In the genomic region with DNA sequence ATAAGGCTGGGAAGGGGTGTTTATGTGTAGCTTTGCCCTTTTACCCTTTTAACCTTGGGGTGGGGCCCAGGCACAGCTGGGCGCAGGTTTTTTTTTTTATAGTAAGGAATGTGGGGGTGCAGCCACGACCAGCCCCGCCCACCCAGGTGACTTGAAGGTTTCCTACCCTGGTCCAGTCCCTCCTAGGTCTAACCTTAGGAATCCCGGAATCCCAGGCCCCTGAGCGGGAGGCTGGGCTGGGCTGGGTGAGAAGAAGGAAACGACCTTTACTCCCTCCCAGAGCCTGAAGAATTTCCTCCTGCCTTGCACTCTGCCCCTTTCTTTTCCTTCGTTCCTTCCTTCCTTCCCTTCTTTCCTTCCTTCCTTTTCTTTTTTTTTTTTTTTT, we compare ENCODE assay signal across 21 cellular contexts. TPM values are rescaled to one million over a fixed set of nuclear protein-coding genes. Genes with fewer than 3 reads are reported as not detected.
A peak's percentile ranks its signal among the peaks of the same experiment; 100 is the strongest.
DNase-seq lines count a peak whose midpoint lies in the region; ATAC-seq and TF ChIP-seq lines count a peak whose summit lies in the region.
"Had no signal": no experiment of that assay in that cellular context is flagged by ENCODE, and none has a peak within 500 bp of the region (broad histone marks: within the 10 kb centered on the region; RNA-seq: fewer than 3 reads in every experiment).

No MANE protein-coding gene starts in this region.

- peaks cover 3% of the 10 kb centered on the region for H3K4me1 Mint-ChIP-seq in type B pancreatic cell (ENCODE audit: unreplicated experiment)

- H3K4me1 ChIP-seq in esophagus squamous epithelium = peaks cover 21 to 85% (median 23%) of the 10 kb centered on the region in 3 donors
- H3K4me1 ChIP-seq: ascending aorta had no signal

- intact Hi-C loops in Right ventricle myocardium superior (cut with DNase I) (no loop called here), left cardiac atrium (cut with DNase I) (no loop called here), esophagus squamous epithelium (cut with DNase I) (no loop called here)

- TF ChIP-seq CTCF in esophagus squamous epithelium (IDR thresholded peaks at IDR 0.05) = no peak
- no peak for TF ChIP-seq CTCF in type B pancreatic cell (conservative IDR thresholded peaks at IDR 0.05)

- no peaks in the 10 kb centered on the region for H3K36me3 Mint-ChIP-seq in type B pancreatic cell
- H3K36me3 Mint-ChIP-seq: naive B cell; stimulated activated effector memory CD8-positive, alpha-beta T cell treated with anti-CD3 and anti-CD28 coated beads, Interleukin-12 subunit alpha, Interleukin-12 subunit beta, amount 100 ng/mL, for 72 hours had no signal

- TF ChIP-seq POLR2A in esophagus squamous epithelium (IDR thresholded peaks at IDR 0.05) = no peak

- DNase-seq in Right ventricle myocardium superior (no peak), left cardiac atrium (no peak), esophagus squamous epithelium (lab: John Stamatoyannopoulos, UW) (no peak), type B pancreatic cell (ENCODE audit: extremely low spot score, unreplicated experiment) (no peak)
- DNase-seq: activated CD4-positive, alpha-beta T cell treated with anti-CD3 and anti-CD28 coated beads for 48 hours; activated CD8-positive, alpha-beta memory T cell treated with anti-CD3 and anti-CD28 coated beads, Interleukin-2, amount 50 U/mL, for 48 hours; activated naive CD4-positive, alpha-beta T cell treated with Interleukin-2 at 50 U/mL for 16 hours; naive B cell; NCI-H1048; NCI-H2081 treated with DMSO at 0.1 percent for 48 hours; NCI-H524 had no signal

- H3K27ac ChIP-seq in esophagus squamous epithelium = peak overlapping the region in 3 of 4 donors; percentile 23 to 73 (median 40)
- H3K27ac ChIP-seq: ascending aorta, prostate gland, SJSA1 had no signal

- H3K4me3 Mint-ChIP-seq in type B pancreatic cell = no peak overlapping the region

- H3K36me3 ChIP-seq in esophagus squamous epithelium = no peaks in the 10 kb centered on the region
- H3K36me3 ChIP-seq: ascending aorta, prostate gland, SJSA1 had no signal

- peak overlapping the region; percentile 36 for H3K27ac Mint-ChIP-seq in type B pancreatic cell
- H3K27ac Mint-ChIP-seq: stimulated activated effector memory CD8-positive, alpha-beta T cell treated with anti-CD3 and anti-CD28 coated beads, Interleukin-12 subunit alpha, Interleukin-12 subunit beta, amount 100 ng/mL, for 72 hours had no signal

- H3K27me3 Mint-ChIP-seq in type B pancreatic cell = peaks cover 24% of the 10 kb centered on the region

- peaks cover 4 to 57% (median 14%) of the 10 kb centered on the region in 4 donors for H3K27me3 ChIP-seq in esophagus squamous epithelium

- H3K9me3 ChIP-seq in esophagus squamous epithelium = no peaks in the 10 kb centered on the region
- H3K9me3 ChIP-seq: ascending aorta, prostate gland had no signal

- peak overlapping the region in 1 of 4 donors; percentile 40 for H3K4me3 ChIP-seq in esophagus squamous epithelium
- H3K4me3 ChIP-seq: SJSA1 had no signal

- WGBS in esophagus squamous epithelium, 2 donors = 3 to 11% methylated on average over 4 to 7 of the region's 7 CpGs

- ATAC-seq in Right ventricle myocardium superior (ENCODE audit: poor library complexity) = peak; percentile 28
- ATAC-seq in left cardiac atrium = no peak
- ATAC-seq in HG02973 (IDR thresholded peaks at IDR 0.05; ENCODE audit: unreplicated experiment) = no peak
- ATAC-seq in HG03175 (IDR thresholded peaks at IDR 0.05; ENCODE audit: unreplicated experiment) = no peak

- no peaks in the 10 kb centered on the region for H3K9me3 Mint-ChIP-seq in type B pancreatic cell
- H3K9me3 Mint-ChIP-seq: stimulated activated effector memory CD8-positive, alpha-beta T cell treated with anti-CD3 and anti-CD28 coated beads, Interleukin-12 subunit alpha, Interleukin-12 subunit beta, amount 100 ng/mL, for 72 hours had no signal

RNA-seq across cellular contexts. Expression of gene TJP3, which starts 12.3 kb away (rescaled TPM):
- total RNA-seq in Right ventricle myocardium superior (not detected), left cardiac atrium (under 1 TPM in 1 of 2 donors, not detected in 1; 0.32 TPM), esophagus squamous epithelium (10 to 100 TPM; 23.7 to 71.1 (median 28.0) TPM), type B pancreatic cell (ENCODE audit: low replicate concordance) (20.0 and 53.8 TPM in 2 replicates)
- total RNA-seq: frontal cortex, SJSA1 had no signal

RNA-seq across cellular contexts. Expression of gene PIP5K1C, which starts 20.3 kb away (rescaled TPM):
- total RNA-seq in Right ventricle myocardium superior (31.6 TPM), left cardiac atrium (10 to 100 TPM; 36.6 to 44.3 TPM), esophagus squamous epithelium (10 to 100 TPM; 12.0 to 25.3 (median 15.2) TPM), type B pancreatic cell (ENCODE audit: low replicate concordance) (35.9 and 44.5 TPM in 2 replicates)

RNA-seq across cellular contexts. Expression of gene APBA3, which starts 41.0 kb away (rescaled TPM):
- total RNA-seq in Right ventricle myocardium superior (12.3 TPM), left cardiac atrium (10 to 100 TPM; 12.6 to 12.7 TPM), esophagus squamous epithelium (10 to 100 TPM; 12.9 to 26.5 (median 22.7) TPM), type B pancreatic cell (ENCODE audit: low replicate concordance) (25.1 and 28.5 TPM in 2 replicates)

RNA-seq across cellular contexts. Expression of gene MRPL54, which starts 42.0 kb away (rescaled TPM):
- 70.5 TPM for total RNA-seq in Right ventricle myocardium superior
- 10 to 100 TPM; 63.6 to 68.9 TPM for total RNA-seq in left cardiac atrium
- 10 to 100 TPM; 50.2 to 79.9 (median 60.9) TPM for total RNA-seq in esophagus squamous epithelium
- 35.9 and 44.0 TPM in 2 replicates for total RNA-seq in type B pancreatic cell (ENCODE audit: low replicate concordance)

RNA-seq across cellular contexts. Expression of gene RAX2, which starts 51.5 kb away (rescaled TPM):
- total RNA-seq in Right ventricle myocardium superior (not detected), left cardiac atrium (not detected), esophagus squamous epithelium (not detected), type B pancreatic cell (ENCODE audit: low replicate concordance) (not detected in 2 replicates)
- total RNA-seq: A172, ascending aorta, lower leg skin, OCI-LY7, prostate gland, SJSA1 had no signal

Comparison
In these comparisons a context has a peak if more than half of its experiments do, and no peak if none do; other contexts are left out.
1. RNA of gene TJP3, which starts 12.3 kb away (total RNA-seq): 23.7 to 71.1 TPM in esophagus squamous epithelium and 20.0 to 53.8 TPM in type B pancreatic cell; 0.32 TPM in left cardiac atrium and not detected in Right ventricle myocardium superior (single experiment); every median in the first group is over 10 times any median in the second.